Comparison of ENCODE assay signal across 1 cellular context in the genomic region with DNA sequence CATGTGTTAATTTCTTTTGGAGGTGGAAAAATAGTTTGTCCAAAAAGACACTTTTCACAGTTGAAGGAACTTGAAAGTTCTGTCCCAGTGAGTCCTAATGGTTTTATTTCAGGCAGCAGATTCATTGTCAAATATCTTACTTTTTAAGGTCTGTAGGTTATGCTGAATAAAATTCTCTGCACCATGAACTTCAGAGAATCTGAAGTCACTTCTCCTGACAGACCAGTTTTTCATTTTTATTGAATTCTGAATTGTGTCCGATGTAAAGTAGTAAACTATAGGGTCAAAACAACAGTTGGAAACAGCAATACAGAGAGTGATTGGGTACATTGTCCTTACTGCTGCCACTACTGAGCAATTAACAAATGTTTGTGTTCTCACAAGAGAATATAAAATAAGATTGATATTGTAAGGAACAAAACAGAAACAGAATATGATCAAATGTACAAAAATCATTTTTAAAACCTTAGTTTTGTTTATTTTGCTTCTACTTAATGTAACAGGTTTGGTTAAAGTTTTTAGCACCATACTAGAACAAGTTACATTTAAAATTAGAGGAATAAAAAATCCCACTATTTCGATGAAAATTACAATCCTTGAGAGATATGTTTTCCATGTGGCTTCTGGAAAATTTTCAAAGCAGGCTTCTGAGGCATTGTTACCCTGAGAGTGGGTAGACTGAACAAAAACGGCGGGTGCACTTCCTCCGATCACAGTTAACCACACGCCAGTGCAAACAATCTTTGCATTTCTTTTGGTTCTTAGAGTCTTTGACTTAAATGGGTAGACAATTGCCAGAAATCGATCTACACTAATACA.
TF ChIP-seq lines count a peak whose summit lies in the region.

No MANE protein-coding gene starts in this region.

TF ChIP-seq in IMR-90, 13 proteins besides CTCF, POLR2A, EP300 and RAD21:
- TF ChIP-seq FOS (IDR thresholded peaks at IDR 0.05; ENCODE audit: low read depth, low read length) (no peak), MAFK (IDR thresholded peaks at IDR 0.05; ENCODE audit: low read depth, low read length) (no peak), MXI1 (IDR thresholded peaks at IDR 0.05; ENCODE audit: borderline replicate concordance, low read depth, low read length) (no peak), SMC3 (IDR thresholded peaks at IDR 0.05; ENCODE audit: low read depth, low read length) (no peak), CEBPB (IDR thresholded peaks at IDR 0.05; ENCODE audit: low read depth, low read length) (no peak), BHLHE40 (IDR thresholded peaks at IDR 0.05; ENCODE audit: low read depth, low read length) (no peak), MAZ (IDR thresholded peaks at IDR 0.05; ENCODE audit: borderline replicate concordance, low read depth, low read length) (no peak), CHD1 (IDR thresholded peaks at IDR 0.05; ENCODE audit: low read depth, low read length) (no peak), RFX5 (IDR thresholded peaks at IDR 0.05; ENCODE audit: low read depth, low read length) (no peak)
- TF ChIP-seq, protein P1, sequence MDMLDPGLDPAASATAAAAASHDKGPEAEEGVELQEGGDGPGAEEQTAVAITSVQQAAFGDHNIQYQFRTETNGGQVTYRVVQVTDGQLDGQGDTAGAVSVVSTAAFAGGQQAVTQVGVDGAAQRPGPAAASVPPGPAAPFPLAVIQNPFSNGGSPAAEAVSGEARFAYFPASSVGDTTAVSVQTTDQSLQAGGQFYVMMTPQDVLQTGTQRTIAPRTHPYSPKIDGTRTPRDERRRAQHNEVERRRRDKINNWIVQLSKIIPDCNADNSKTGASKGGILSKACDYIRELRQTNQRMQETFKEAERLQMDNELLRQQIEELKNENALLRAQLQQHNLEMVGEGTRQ (IDR thresholded peaks at IDR 0.05; ENCODE audit: low read depth, low read length): no peak
- TF ChIP-seq, protein P2, sequence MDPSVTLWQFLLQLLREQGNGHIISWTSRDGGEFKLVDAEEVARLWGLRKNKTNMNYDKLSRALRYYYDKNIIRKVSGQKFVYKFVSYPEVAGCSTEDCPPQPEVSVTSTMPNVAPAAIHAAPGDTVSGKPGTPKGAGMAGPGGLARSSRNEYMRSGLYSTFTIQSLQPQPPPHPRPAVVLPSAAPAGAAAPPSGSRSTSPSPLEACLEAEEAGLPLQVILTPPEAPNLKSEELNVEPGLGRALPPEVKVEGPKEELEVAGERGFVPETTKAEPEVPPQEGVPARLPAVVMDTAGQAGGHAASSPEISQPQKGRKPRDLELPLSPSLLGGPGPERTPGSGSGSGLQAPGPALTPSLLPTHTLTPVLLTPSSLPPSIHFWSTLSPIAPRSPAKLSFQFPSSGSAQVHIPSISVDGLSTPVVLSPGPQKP (IDR thresholded peaks at IDR 0.05; ENCODE audit: borderline replicate concordance, low read depth, low read length): no peak
